ENCODE assay signal across 8 cellular contexts in genomic region chr3:36868614-36869436, GRCh38.
A peak's percentile ranks its signal among the peaks of the same experiment; 100 is the strongest.
DNase-seq lines count a peak whose midpoint lies in the region; ATAC-seq, FAIRE-seq and TF ChIP-seq lines count a peak whose summit lies in the region.

No MANE protein-coding gene starts in this region.

- DNase-seq in ELF-1 (ENCODE audit: low read depth, low spot score) (peak; percentile 79), HUDEP-2 (lab: John Stamatoyannopoulos, UW; ENCODE audit: unreplicated experiment in 76 of 76) (peak in 41 of 76 experiments; percentile 1 to 70 (median 20)), RCC 7860 (ENCODE audit: low spot score) (peak; percentile 35), frontal cortex (ENCODE audit: low spot score in 2 of 2) (peak; percentile 7 to 37), osteocyte (ENCODE audit: extremely low spot score, unreplicated experiment) (no peak), UCSD-AML1 (lab: John Stamatoyannopoulos, UW; ENCODE audit: unreplicated experiment) (no peak)
- DNase-seq in activated T-helper 2 cell treated with anti-CD3 and anti-CD28 coated beads, Interferon-gamma antibody, Interleukin-2, Interleukin-4, amounts not matched to agents 10 μg/mL and 5 μg/mL and 100 μg/mL, durations not matched to agents 14 hours and 24 hours and 36 hours (ENCODE audit: low spot score) = peak; percentile 20

- no peak overlapping the region for H3K4me3 Mint-ChIP-seq in activated T-helper 2 cell treated with anti-CD3 and anti-CD28 coated beads, Interferon-gamma antibody, Interleukin-2, Interleukin-4, amounts not matched to agents 10 μg/mL and 5 μg/mL and 100 μg/mL, durations not matched to agents 14 hours and 24 hours and 36 hours (ENCODE audit: low read depth)
- H3K4me3 Mint-ChIP-seq in osteocyte (ENCODE audit: unreplicated experiment) = no peak overlapping the region

- peaks cover 6% of the 10 kb centered on the region for H3K36me3 Mint-ChIP-seq in activated T-helper 2 cell treated with anti-CD3 and anti-CD28 coated beads, Interferon-gamma antibody, Interleukin-2, Interleukin-4, amounts not matched to agents 10 μg/mL and 5 μg/mL and 100 μg/mL, durations not matched to agents 14 hours and 24 hours and 36 hours (ENCODE audit: low read depth)
- peaks cover 7% of the 10 kb centered on the region for H3K36me3 Mint-ChIP-seq in osteocyte (ENCODE audit: unreplicated experiment)

- H3K27me3 Mint-ChIP-seq in activated T-helper 2 cell treated with anti-CD3 and anti-CD28 coated beads, Interferon-gamma antibody, Interleukin-2, Interleukin-4, amounts not matched to agents 10 μg/mL and 5 μg/mL and 100 μg/mL, durations not matched to agents 14 hours and 24 hours and 36 hours (ENCODE audit: low read depth) = peaks cover 18% of the 10 kb centered on the region
- no peaks in the 10 kb centered on the region for H3K27me3 Mint-ChIP-seq in osteocyte (ENCODE audit: unreplicated experiment)

- peak; percentile 86 for TF ChIP-seq CTCF in osteocyte (IDR thresholded peaks at IDR 0.05)

- ATAC-seq in GM21515 (IDR thresholded peaks at IDR 0.05; ENCODE audit: unreplicated experiment) = peak; percentile 91

- peaks cover 6% of the 10 kb centered on the region for H3K4me1 Mint-ChIP-seq in activated T-helper 2 cell treated with anti-CD3 and anti-CD28 coated beads, Interferon-gamma antibody, Interleukin-2, Interleukin-4, amounts not matched to agents 10 μg/mL and 5 μg/mL and 100 μg/mL, durations not matched to agents 14 hours and 24 hours and 36 hours (ENCODE audit: low read depth)
- H3K4me1 Mint-ChIP-seq in osteocyte (ENCODE audit: unreplicated experiment) = no peaks in the 10 kb centered on the region

- FAIRE-seq in RCC 7860 (lab: Jason Lieb, UNC) (peak; percentile 21), frontal cortex (lab: Jason Lieb, UNC) (no peak)

- intact Hi-C loops in activated T-helper 2 cell treated with anti-CD3 and anti-CD28 coated beads, Interferon-gamma antibody, Interleukin-2, Interleukin-4, amounts not matched to agents 10 μg/mL and 5 μg/mL and 100 μg/mL, durations not matched to agents 14 hours and 24 hours and 36 hours (cut with micrococcal nuclease) = loop anchor here (1.0 to 2.0 kb wide), 3 partner anchors 76 to 140 kb away; no protein-coding TSS in a partner anchor

- H3K9me3 Mint-ChIP-seq in activated T-helper 2 cell treated with anti-CD3 and anti-CD28 coated beads, Interferon-gamma antibody, Interleukin-2, Interleukin-4, amounts not matched to agents 10 μg/mL and 5 μg/mL and 100 μg/mL, durations not matched to agents 14 hours and 24 hours and 36 hours = no peaks in the 10 kb centered on the region
- H3K9me3 Mint-ChIP-seq in osteocyte (ENCODE audit: unreplicated experiment) = no peaks in the 10 kb centered on the region

- H3K27ac Mint-ChIP-seq in activated T-helper 2 cell treated with anti-CD3 and anti-CD28 coated beads, Interferon-gamma antibody, Interleukin-2, Interleukin-4, amounts not matched to agents 10 μg/mL and 5 μg/mL and 100 μg/mL, durations not matched to agents 14 hours and 24 hours and 36 hours = no peak overlapping the region
- no peak overlapping the region for H3K27ac Mint-ChIP-seq in osteocyte (ENCODE audit: unreplicated experiment)

Comparison
In these comparisons a context has a peak if more than half of its experiments do, and no peak if none do; other contexts are left out.
1. DNase-seq: peak in ELF-1 (single experiment), HUDEP-2 (41 of 76), RCC 7860 (single experiment), activated T-helper 2 cell treated with anti-CD3 and anti-CD28 coated beads, Interferon-gamma antibody, Interleukin-2, Interleukin-4, amounts not matched to agents 10 μg/mL and 5 μg/mL and 100 μg/mL, durations not matched to agents 14 hours and 24 hours and 36 hours (single experiment) and frontal cortex (2 of 2); none in osteocyte (single experiment) and UCSD-AML1 (single experiment).